In the genomic region with DNA sequence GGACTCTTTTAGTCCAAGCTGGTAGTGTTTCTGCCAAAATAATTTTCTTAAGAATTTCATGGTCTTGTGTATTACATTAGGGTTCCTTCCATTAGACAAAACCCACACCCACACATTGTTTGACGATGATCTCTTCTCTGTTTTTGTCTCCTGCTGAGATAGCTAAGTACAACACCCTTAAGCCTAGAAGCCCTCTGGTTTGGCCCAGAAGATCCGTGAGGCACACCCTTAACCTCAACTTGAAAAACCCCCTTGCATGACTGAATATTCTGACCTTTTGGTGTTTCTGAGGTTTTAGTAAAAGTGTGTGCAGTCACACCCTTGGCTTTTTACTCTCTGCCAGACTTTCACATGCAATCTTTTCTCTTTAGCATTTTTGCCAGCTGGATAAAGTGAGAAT, we compare ENCODE assay signal across 11 cellular contexts. TPM values are rescaled to one million over a fixed set of nuclear protein-coding genes. Genes with fewer than 3 reads are reported as not detected.
A peak's percentile ranks its signal among the peaks of the same experiment; 100 is the strongest.
DNase-seq lines count a peak whose midpoint lies in the region; ATAC-seq and TF ChIP-seq lines count a peak whose summit lies in the region.
"Had no signal": no experiment of that assay in that cellular context is flagged by ENCODE, and none has a peak within 500 bp of the region (broad histone marks: within the 10 kb centered on the region; RNA-seq: fewer than 3 reads in every experiment).

No MANE protein-coding gene starts in this region.

- H3K36me3 ChIP-seq in ascending aorta, result no peaks in the 10 kb centered on the region

- H3K27me3 ChIP-seq in ascending aorta, result no peaks in the 10 kb centered on the region

- H3K27ac ChIP-seq in ascending aorta, result no peak overlapping the region

- intact Hi-C loops in activated CD8-positive, alpha-beta T cell treated with anti-CD3 and anti-CD28 coated beads for 36 hours (cut with micrococcal nuclease), result no loop called here
- intact Hi-C loops in ascending aorta (cut with DNase I), result no loop called here

- TF ChIP-seq CTCF in activated CD8-positive, alpha-beta T cell treated with anti-CD3 and anti-CD28 coated beads for 36 hours (IDR thresholded peaks at IDR 0.05), result no peak
- TF ChIP-seq CTCF in ascending aorta (IDR thresholded peaks at IDR 0.05), result no peak
- TF ChIP-seq CTCF in type B pancreatic cell (conservative IDR thresholded peaks at IDR 0.05), result no peak

- H3K27me3 Mint-ChIP-seq in activated CD8-positive, alpha-beta T cell treated with anti-CD3 and anti-CD28 coated beads for 36 hours, result peaks cover 33% of the 10 kb centered on the region
- peaks cover 9% of the 10 kb centered on the region for H3K27me3 Mint-ChIP-seq in type B pancreatic cell

- H3K4me3 ChIP-seq in ascending aorta, result no peak overlapping the region

- POLR2A ChIA-PET in activated CD8-positive, alpha-beta T cell treated with anti-CD3 and anti-CD28 coated beads for 36 hours (lab: Charles Lee), result no interaction called here

- peaks cover 3% of the 10 kb centered on the region in 2 donors for H3K4me1 ChIP-seq in ascending aorta

- CTCF ChIA-PET in activated CD8-positive, alpha-beta T cell treated with anti-CD3 and anti-CD28 coated beads for 36 hours (lab: Charles Lee), result interaction anchor here (1.4 kb wide), 1 partner anchor 25 kb away, joined by 3 read pairs; no protein-coding TSS in a partner anchor

- DNase-seq in activated CD8-positive, alpha-beta T cell treated with anti-CD3 and anti-CD28 coated beads for 36 hours, result peak; percentile 38
- DNase-seq in myocyte (ENCODE audit: low read depth) (peak; percentile 64), ascending aorta (ENCODE audit: low spot score in 2 of 2) (no peak), GM19240 (ENCODE audit: insufficient read length, low spot score) (no peak), type B pancreatic cell (ENCODE audit: extremely low spot score, unreplicated experiment) (no peak)
- DNase-seq: activated naive CD4-positive, alpha-beta T cell; small intestine had no signal

- H3K36me3 Mint-ChIP-seq in activated CD8-positive, alpha-beta T cell treated with anti-CD3 and anti-CD28 coated beads for 36 hours (ENCODE audit: low read depth), result no peaks in the 10 kb centered on the region
- no peaks in the 10 kb centered on the region for H3K36me3 Mint-ChIP-seq in type B pancreatic cell

- ATAC-seq in GM18498 (IDR thresholded peaks at IDR 0.05; ENCODE audit: unreplicated experiment), result peak; percentile 66
- peak; percentile 75 for ATAC-seq in HG02588 (IDR thresholded peaks at IDR 0.05; ENCODE audit: unreplicated experiment)
- ATAC-seq in activated CD8-positive, alpha-beta T cell treated with anti-CD3 and anti-CD28 coated beads for 36 hours, result peak; percentile 70
- ATAC-seq in GM21786 (IDR thresholded peaks at IDR 0.05; ENCODE audit: unreplicated experiment), result no peak

- H3K9me3 Mint-ChIP-seq in activated CD8-positive, alpha-beta T cell treated with anti-CD3 and anti-CD28 coated beads for 36 hours, result no peaks in the 10 kb centered on the region
- peaks cover 6% of the 10 kb centered on the region for H3K9me3 Mint-ChIP-seq in type B pancreatic cell

- no peak overlapping the region for H3K4me3 Mint-ChIP-seq in activated CD8-positive, alpha-beta T cell treated with anti-CD3 and anti-CD28 coated beads for 36 hours
- no peak overlapping the region for H3K4me3 Mint-ChIP-seq in type B pancreatic cell

- H3K4me1 Mint-ChIP-seq in activated CD8-positive, alpha-beta T cell treated with anti-CD3 and anti-CD28 coated beads for 36 hours (ENCODE audit: low read depth), result peaks cover 16% of the 10 kb centered on the region
- no peaks in the 10 kb centered on the region for H3K4me1 Mint-ChIP-seq in type B pancreatic cell (ENCODE audit: unreplicated experiment)

- peak overlapping the region; percentile 52 for H3K27ac Mint-ChIP-seq in activated CD8-positive, alpha-beta T cell treated with anti-CD3 and anti-CD28 coated beads for 36 hours
- H3K27ac Mint-ChIP-seq in type B pancreatic cell, result no peak overlapping the region

- H3K9me3 ChIP-seq in ascending aorta, result no peaks in the 10 kb centered on the region

RNA-seq across cellular contexts. Expression of a gene that starts 29.3 kb away (rescaled TPM):
- total RNA-seq in activated CD8-positive, alpha-beta T cell treated with anti-CD3 and anti-CD28 coated beads for 36 hours, result 10 to 100 TPM; 19.1 to 21.8 TPM
- total RNA-seq in myocyte (11.2 and 11.8 TPM in 2 replicates), ascending aorta (16.2 TPM), type B pancreatic cell (ENCODE audit: low replicate concordance) (28.5 and 36.9 TPM in 2 replicates)
- polyA plus RNA-seq in myocyte (2012), result 10.3 TPM

RNA-seq across cellular contexts. Expression of a gene that starts 41.9 kb away (rescaled TPM):
- total RNA-seq in activated CD8-positive, alpha-beta T cell treated with anti-CD3 and anti-CD28 coated beads for 36 hours, result not detected
- not detected in 2 replicates for total RNA-seq in myocyte
- not detected for polyA plus RNA-seq in myocyte (2012)
- total RNA-seq in ascending aorta, result not detected
- 1.6 and 6.2 TPM in 2 replicates for total RNA-seq in type B pancreatic cell (ENCODE audit: low replicate concordance)
- total RNA-seq: lung microvascular endothelial cell had no signal

RNA-seq across cellular contexts. Expression of a gene that starts 45.6 kb away (rescaled TPM):
- total RNA-seq in activated CD8-positive, alpha-beta T cell treated with anti-CD3 and anti-CD28 coated beads for 36 hours, result not detected
- total RNA-seq in myocyte (not detected in 2 replicates), ascending aorta (not detected), type B pancreatic cell (ENCODE audit: low replicate concordance) (0.34 and 0.62 TPM in 2 replicates)
- polyA plus RNA-seq in myocyte (2012), result not detected
- total RNA-seq: lung microvascular endothelial cell had no signal

Comparison
In these comparisons a context has a peak if more than half of its experiments do, and no peak if none do; other contexts are left out.
1. DNase-seq: peak in activated CD8-positive, alpha-beta T cell treated with anti-CD3 and anti-CD28 coated beads for 36 hours (single experiment) and myocyte (single experiment); none in ascending aorta (0 of 2), GM19240 (single experiment) and type B pancreatic cell (single experiment).